22 cellular contexts compared by ENCODE assay signal in genomic region chr22:29380856-29381255, GRCh38. TPM values are rescaled to one million over a fixed set of nuclear protein-coding genes. Genes with fewer than 3 reads are reported as not detected.
DNase-seq lines count a peak whose midpoint lies in the region; ATAC-seq, FAIRE-seq and TF ChIP-seq lines count a peak whose summit lies in the region.
"Had no signal": no experiment of that assay in that cellular context is flagged by ENCODE, and none has a peak within 500 bp of the region (broad histone marks: within the 10 kb centered on the region; RNA-seq: fewer than 3 reads in every experiment).

No MANE protein-coding gene starts in this region.

- H3K9me3 ChIP-seq in pancreas: no peaks in the 10 kb centered on the region
- H3K9me3 ChIP-seq: BE2C, esophagus squamous epithelium, mucosa of descending colon had no signal

- no peak overlapping the region for H3K4me3 Mint-ChIP-seq in T-helper 1 cell treated with Interleukin-12 subunit alpha and Interleukin-12 subunit beta and Interleukin-4 antibody, amounts not matched to agents 30 μg/mL and 1 μg/mL, for 36 hours
- H3K4me3 Mint-ChIP-seq in central memory CD8-positive, alpha-beta T cell: no peak overlapping the region
- no peak overlapping the region for H3K4me3 Mint-ChIP-seq in naive thymus-derived CD8-positive, alpha-beta T cell

- TF ChIP-seq CTCF in pancreas (IDR thresholded peaks at IDR 0.05) (no peak), GM13976 (IDR thresholded peaks at IDR 0.05; ENCODE audit: borderline replicate concordance, control extremely low read depth, extremely low read depth, insufficient read depth, missing control alignments) (no peak), foreskin keratinocyte (conservative IDR thresholded peaks at IDR 0.05) (no peak)

- H3K9me3 Mint-ChIP-seq in T-helper 1 cell treated with Interleukin-12 subunit alpha and Interleukin-12 subunit beta and Interleukin-4 antibody, amounts not matched to agents 30 μg/mL and 1 μg/mL, for 36 hours: no peaks in the 10 kb centered on the region
- H3K9me3 Mint-ChIP-seq in central memory CD8-positive, alpha-beta T cell: no peaks in the 10 kb centered on the region
- H3K9me3 Mint-ChIP-seq in naive thymus-derived CD8-positive, alpha-beta T cell: no peaks in the 10 kb centered on the region

- H3K27ac Mint-ChIP-seq in T-helper 1 cell treated with Interleukin-12 subunit alpha and Interleukin-12 subunit beta and Interleukin-4 antibody, amounts not matched to agents 30 μg/mL and 1 μg/mL, for 36 hours: peak overlapping the region; percentile 22
- H3K27ac Mint-ChIP-seq in central memory CD8-positive, alpha-beta T cell (ENCODE audit: low read depth): peak overlapping the region; percentile 5
- H3K27ac Mint-ChIP-seq in naive thymus-derived CD8-positive, alpha-beta T cell: peak overlapping the region in 8 of 10 donors; percentile 18 to 88 (median 61)

- H3K4me1 Mint-ChIP-seq in T-helper 1 cell treated with Interleukin-12 subunit alpha and Interleukin-12 subunit beta and Interleukin-4 antibody, amounts not matched to agents 30 μg/mL and 1 μg/mL, for 36 hours (ENCODE audit: low read depth): peaks cover 43% of the 10 kb centered on the region
- peaks cover 69% of the 10 kb centered on the region for H3K4me1 Mint-ChIP-seq in central memory CD8-positive, alpha-beta T cell
- H3K4me1 Mint-ChIP-seq in naive thymus-derived CD8-positive, alpha-beta T cell: peaks cover 35 to 72% (median 64%) of the 10 kb centered on the region in 4 donors

- intact Hi-C loops in pancreas (cut with DNase I): no loop called here

- H3K27me3 Mint-ChIP-seq in T-helper 1 cell treated with Interleukin-12 subunit alpha and Interleukin-12 subunit beta and Interleukin-4 antibody, amounts not matched to agents 30 μg/mL and 1 μg/mL, for 36 hours (ENCODE audit: low read depth): no peaks in the 10 kb centered on the region
- no peaks in the 10 kb centered on the region for H3K27me3 Mint-ChIP-seq in central memory CD8-positive, alpha-beta T cell
- no peaks in the 10 kb centered on the region for H3K27me3 Mint-ChIP-seq in naive thymus-derived CD8-positive, alpha-beta T cell

- no peaks in the 10 kb centered on the region for H3K36me3 ChIP-seq in pancreas

- H3K4me3 ChIP-seq in pancreas: no peak overlapping the region
- H3K4me3 ChIP-seq: esophagus squamous epithelium, mucosa of descending colon had no signal

- H3K36me3 Mint-ChIP-seq in T-helper 1 cell treated with Interleukin-12 subunit alpha and Interleukin-12 subunit beta and Interleukin-4 antibody, amounts not matched to agents 30 μg/mL and 1 μg/mL, for 36 hours (ENCODE audit: low read depth): peaks cover 25% of the 10 kb centered on the region
- peaks cover 31% of the 10 kb centered on the region for H3K36me3 Mint-ChIP-seq in central memory CD8-positive, alpha-beta T cell (ENCODE audit: insufficient read depth)
- peaks cover 0 to 67% (median 3%) of the 10 kb centered on the region in 3 donors for H3K36me3 Mint-ChIP-seq in naive thymus-derived CD8-positive, alpha-beta T cell

- no peak for ATAC-seq in central memory CD8-positive, alpha-beta T cell (replicated peaks; ENCODE audit: extremely low read depth, poor library complexity, severe bottlenecking)
- ATAC-seq in naive thymus-derived CD8-positive, alpha-beta T cell: no peak
- no peak for ATAC-seq in pancreas
- ATAC-seq in foreskin keratinocyte: no peak
- ATAC-seq: left lobe of liver, mucosa of descending colon, sciatic nerve, SK-N-SH treated with all-trans-retinoic acid at 6 μM for 48 hours had no signal

- H3K27me3 ChIP-seq in pancreas: no peaks in the 10 kb centered on the region
- H3K27me3 ChIP-seq in foreskin keratinocyte: no peaks in the 10 kb centered on the region
- H3K27me3 ChIP-seq: BE2C, esophagus squamous epithelium had no signal

- TF ChIP-seq POLR2A in GM12891 (IDR thresholded peaks at IDR 0.05; ENCODE audit: low read depth, low read length): no peak

- no peak for DNase-seq in T-helper 1 cell
- no peak for DNase-seq in GM12891 (ENCODE audit: insufficient read length, low spot score)
- DNase-seq in central memory CD8-positive, alpha-beta T cell (ENCODE audit: low spot score in 2 of 2): no peak
- DNase-seq in naive thymus-derived CD8-positive, alpha-beta T cell: no peak
- no peak for DNase-seq in pancreas
- DNase-seq in GM13976 (ENCODE audit: low spot score): no peak
- no peak for DNase-seq in foreskin keratinocyte
- DNase-seq: activated CD4-positive, alpha-beta T cell treated with anti-CD3 and anti-CD28 coated beads for 48 hours; activated CD8-positive, alpha-beta memory T cell treated with anti-CD3 and anti-CD28 coated beads, Interleukin-2, amount 50 U/mL, for 48 hours; BE2C; esophagus squamous epithelium; mucosa of descending colon; NCI-H1417 treated with DMSO at 0.1 percent for 48 hours; NCI-H82 had no signal

- FAIRE-seq in GM12891 (lab: Jason Lieb, UNC): peak; percentile 33
- no peak for FAIRE-seq in pancreas (lab: Jason Lieb, UNC)
- FAIRE-seq: HTR-8/SVneo had no signal

- peaks cover 38 to 62% (median 53%) of the 10 kb centered on the region in 3 donors for H3K4me1 ChIP-seq in pancreas
- H3K4me1 ChIP-seq in foreskin keratinocyte: peaks cover 22% of the 10 kb centered on the region
- H3K4me1 ChIP-seq: BE2C had no signal

- 84 to 89% methylated on average over 6 of the region's 6 CpGs for WGBS in pancreas, 2 donors

- H3K27ac ChIP-seq in pancreas: no peak overlapping the region
- H3K27ac ChIP-seq in foreskin keratinocyte: no peak overlapping the region

- in situ Hi-C loops in GM13976 (cut with MboI; ENCODE audit: low sequenced_read_pairs, unreplicated experiment): no loop called here

- POLR2A ChIA-PET in naive thymus-derived CD8-positive, alpha-beta T cell (lab: Charles Lee): interaction anchor here (0.9 kb wide), 1 partner anchor 10 kb away, joined by 3 read pairs; no protein-coding TSS in a partner anchor

TF ChIP-seq in GM12891, 5 proteins besides CTCF, POLR2A, EP300 and RAD21:
- TF ChIP-seq POLR2AphosphoS5 (IDR thresholded peaks at IDR 0.05; ENCODE audit: low read depth, low read length) (no peak), POU2F2 (IDR thresholded peaks at IDR 0.05; ENCODE audit: low read depth, low read length) (no peak), PAX5 (IDR thresholded peaks at IDR 0.05; ENCODE audit: insufficient read depth, low read length, severe bottlenecking) (no peak), SPI1 (IDR thresholded peaks at IDR 0.05; ENCODE audit: low read depth, low read length) (no peak), TAF1 (IDR thresholded peaks at IDR 0.05; ENCODE audit: low read depth, low read length) (no peak)

RNA-seq across cellular contexts. Expression of gene AP1B1, which starts 7.5 kb away (rescaled TPM):
- 39.0 TPM for polyA plus RNA-seq in GM12891 (2012; ENCODE audit: low read depth, missing spikeins)
- 10 to 100 TPM; 44.7 to 45.3 TPM for total RNA-seq in naive thymus-derived CD8-positive, alpha-beta T cell
- 10 to 100 TPM; 10.9 to 19.8 (median 11.3) TPM for polyA plus RNA-seq in naive thymus-derived CD8-positive, alpha-beta T cell
- 10 to 100 TPM; 27.5 to 49.9 (median 40.7) TPM for total RNA-seq in pancreas
- 10 to 100 TPM; 28.3 to 31.7 TPM for polyA plus RNA-seq in pancreas
- total RNA-seq in foreskin keratinocyte: 78.0 and 80.3 TPM in 2 replicates
- polyA plus RNA-seq in foreskin keratinocyte: 53.7 and 56.1 TPM in 2 replicates

RNA-seq across cellular contexts. Expression of gene RFPL1, which starts 57.5 kb away (rescaled TPM):
- polyA plus RNA-seq in GM12891 (2012; ENCODE audit: low read depth, missing spikeins): not detected
- total RNA-seq in naive thymus-derived CD8-positive, alpha-beta T cell: not detected
- under 1 TPM in 1 of 3 donors, not detected in 2; 0.11 TPM for polyA plus RNA-seq in naive thymus-derived CD8-positive, alpha-beta T cell
- not detected for total RNA-seq in pancreas
- under 1 TPM in 1 of 2 donors, not detected in 1; 0.09 TPM for polyA plus RNA-seq in pancreas
- total RNA-seq in foreskin keratinocyte: not detected in 2 replicates
- polyA plus RNA-seq in foreskin keratinocyte: not detected in 2 replicates
- total RNA-seq: dermis microvascular lymphatic vessel endothelial cell, esophagus squamous epithelium, glomerular endothelial cell, mucosa of descending colon, omental fat pad, sciatic nerve had no signal

Comparison
In these comparisons a context has a peak if more than half of its experiments do, and no peak if none do; other contexts are left out.
1. H3K27ac Mint-ChIP-seq: peak in every context shown above with its lines; median percentile 61 in naive thymus-derived CD8-positive, alpha-beta T cell; 22 in T-helper 1 cell treated with Interleukin-12 subunit alpha and Interleukin-12 subunit beta and Interleukin-4 antibody, amounts not matched to agents 30 μg/mL and 1 μg/mL, for 36 hours; 5 in central memory CD8-positive, alpha-beta T cell.